In genomic region chr1:246518456-246519205, GRCh38 we compare ENCODE assay signal across 30 cellular contexts.
"Had no signal": no experiment of that assay in that cellular context is flagged by ENCODE, and none has a peak within 500 bp of the region (broad histone marks: within the 10 kb centered on the region; RNA-seq: fewer than 3 reads in every experiment).

No MANE protein-coding gene starts in this region.

- H3K9ac ChIP-seq: SK-N-SH had no signal

- H3K4me1 ChIP-seq: adrenal gland, body of pancreas, breast epithelium, SJSA1 had no signal

- H3K27ac Mint-ChIP-seq: activated CD4-positive, alpha-beta T cell treated with anti-CD3 and anti-CD28 coated beads, Interleukin-2, amount 10 ng/mL, durations not matched to agents 24 days and 14 days; activated CD8-positive, alpha-beta T cell treated with anti-CD3 and anti-CD28 coated beads for 36 hours; activated naive CD4-positive, alpha-beta T cell treated with anti-CD3 and anti-CD28 coated beads for 36 hours; activated T-helper 1 cell treated with anti-CD3 and anti-CD28 coated beads, Interleukin-12 subunit alpha, Interleukin-12 subunit beta, Interleukin-2, Interleukin-4 antibody, amounts not matched to agents 30 ng/mL and 10 ng/mL and 1 ng/mL, durations not matched to agents 14 hours and 24 hours and 36 hours; T-helper 1 cell treated with Interleukin-12 subunit alpha and Interleukin-12 subunit beta and Interleukin-4 antibody, amounts not matched to agents 30 μg/mL and 1 μg/mL, for 36 hours; T-helper 2 cell treated with Interferon-gamma antibody and Interleukin-4, amounts not matched to agents 5 μg/mL and 100 μg/mL, for 36 hours had no signal

- FAIRE-seq: astrocyte, TTC549 had no signal

- H3K27ac ChIP-seq: adrenal gland, body of pancreas, breast epithelium, SJSA1 had no signal

- ATAC-seq: activated CD8-positive, alpha-beta T cell treated with anti-CD3 and anti-CD28 coated beads for 36 hours; activated naive CD4-positive, alpha-beta T cell treated with anti-CD3 and anti-CD28 coated beads, Interleukin-2, amount 50 U/mL, for 72 hours; activated T-cell treated with anti-CD3 and anti-CD28 coated beads, Interleukin-2, amount 50 U/mL, for 4 hours; body of pancreas; Panc1 had no signal

- H3K27me3 ChIP-seq: adrenal gland, body of pancreas, breast epithelium, SJSA1 had no signal

- H3K9me3 ChIP-seq: SK-N-SH had no signal

- H3K4me3 ChIP-seq: adrenal gland, body of pancreas, breast epithelium, SJSA1 had no signal

- H3K36me3 ChIP-seq: adrenal gland, breast epithelium, SJSA1 had no signal

- H3K4me2 ChIP-seq: SK-N-SH had no signal

- H3K9me3 Mint-ChIP-seq: activated CD4-positive, alpha-beta T cell treated with anti-CD3 and anti-CD28 coated beads, Interleukin-2, amount 10 ng/mL, durations not matched to agents 24 days and 14 days had no signal

- H3K4me3 Mint-ChIP-seq: activated CD4-positive, alpha-beta T cell treated with anti-CD3 and anti-CD28 coated beads, Interleukin-2, amount 10 ng/mL, durations not matched to agents 24 days and 14 days; activated CD8-positive, alpha-beta T cell treated with anti-CD3 and anti-CD28 coated beads for 36 hours; activated naive CD4-positive, alpha-beta T cell treated with anti-CD3 and anti-CD28 coated beads for 36 hours; activated T-cell treated with anti-CD3 and anti-CD28 coated beads, Interleukin-2, amount 50 U/mL, for 4 hours; activated T-helper 1 cell treated with anti-CD3 and anti-CD28 coated beads, Interleukin-12 subunit alpha, Interleukin-12 subunit beta, Interleukin-2, Interleukin-4 antibody, amounts not matched to agents 30 ng/mL and 10 ng/mL and 1 ng/mL, durations not matched to agents 14 hours and 24 hours and 36 hours; T-helper 1 cell treated with Interleukin-12 subunit alpha and Interleukin-12 subunit beta and Interleukin-4 antibody, amounts not matched to agents 30 μg/mL and 1 μg/mL, for 36 hours; T-helper 2 cell treated with Interferon-gamma antibody and Interleukin-4, amounts not matched to agents 5 μg/mL and 100 μg/mL, for 36 hours had no signal

- DNase-seq: activated CD4-positive, alpha-beta T cell treated with anti-CD3 and anti-CD28 coated beads, Interleukin-2, amount 10 ng/mL, durations not matched to agents 24 days and 14 days; activated CD4-positive, alpha-beta T cell treated with anti-CD3 and anti-CD28 coated beads, Interleukin-2, amount 50 U/mL, for 4 hours; activated CD8-positive, alpha-beta T cell treated with anti-CD3 and anti-CD28 coated beads for 36 hours; activated gamma-delta T cell treated with Interleukin-2 at 50 U/mL for 16 hours; activated naive CD4-positive, alpha-beta T cell treated with anti-CD3 and anti-CD28 coated beads for 36 hours; activated T-cell treated with anti-CD3 and anti-CD28 coated beads for 4 hours; activated T-cell treated with anti-CD3 and anti-CD28 coated beads, Interleukin-2, amount 50 U/mL, for 4 hours; body of pancreas; KG1; MM.1S; MV-4-11; NCI-H1092; NCI-H1436 treated with DMSO at 0.1 percent for 48 hours; NCI-H1694 treated with DMSO at 0.1 percent for 48 hours; NCI-H2029; NCI-H345; NCI-H524 treated with DMSO at 0.1 percent for 48 hours; RPMI8226; SHP77 treated with DMSO at 0.1 percent for 48 hours; SK-N-SH had no signal
